8 cellular contexts compared by ENCODE assay signal in genomic region chr12:68745376-68745903, GRCh38. TPM values are rescaled to one million over a fixed set of nuclear protein-coding genes. Genes with fewer than 3 reads are reported as not detected.
DNase-seq lines count a peak whose midpoint lies in the region; ATAC-seq and TF ChIP-seq lines count a peak whose summit lies in the region.

No MANE protein-coding gene starts in this region.

- H3K4me1 Mint-ChIP-seq in activated CD8-positive, alpha-beta T cell treated with anti-CD3 and anti-CD28 coated beads, Interleukin-2, amount 10 ng/mL, durations not matched to agents 7 days and 5 days (ENCODE audit: low read depth) = peaks cover 42% of the 10 kb centered on the region

- CTCF ChIA-PET in activated CD8-positive, alpha-beta T cell treated with anti-CD3 and anti-CD28 coated beads, Interleukin-2, amount 10 ng/mL, durations not matched to agents 7 days and 5 days (lab: Charles Lee) = interaction anchor here (1.0 to 3.8 kb wide), 3 partner anchors 9 to 85 kb away, joined by 3 to 22 read pairs (median 3); partner anchors contain the start of gene MDM2

- H3K4me3 Mint-ChIP-seq in activated CD8-positive, alpha-beta T cell treated with anti-CD3 and anti-CD28 coated beads, Interleukin-2, amount 10 ng/mL, durations not matched to agents 7 days and 5 days = peak overlapping the region; percentile 98

- TF ChIP-seq POLR2A in thyroid gland (IDR thresholded peaks at IDR 0.05) = no peak

- 41 to 43% methylated on average over 9 of the region's 9 CpGs for WGBS in thyroid gland, 2 donors

- no peaks in the 10 kb centered on the region for H3K27me3 ChIP-seq in kidney epithelial cell (ENCODE audit: control insufficient read depth, insufficient read depth, low read length)
- no peaks in the 10 kb centered on the region for H3K27me3 ChIP-seq in thyroid gland

- intact Hi-C loops in thyroid gland (cut with DNase I) = no loop called here

- H3K36me3 ChIP-seq in kidney epithelial cell (ENCODE audit: control insufficient read depth, insufficient read depth, low read length) (no peaks in the 10 kb centered on the region), thyroid gland (peaks cover 0 to 12% of the 10 kb centered on the region in 2 donors)

- no peaks in the 10 kb centered on the region for H3K9me3 ChIP-seq in thyroid gland

- ATAC-seq in HG02798 (IDR thresholded peaks at IDR 0.05; ENCODE audit: poor library complexity, unreplicated experiment) = peak; percentile 3
- no peak for ATAC-seq in activated CD8-positive, alpha-beta T cell treated with anti-CD3 and anti-CD28 coated beads, Interleukin-2, amount 10 ng/mL, durations not matched to agents 7 days and 5 days
- no peak for ATAC-seq in omental fat pad (ENCODE audit: low FRiP score)

- peaks cover 10 to 12% of the 10 kb centered on the region in 2 donors for H3K4me1 ChIP-seq in thyroid gland

- H3K27ac Mint-ChIP-seq in activated CD8-positive, alpha-beta T cell treated with anti-CD3 and anti-CD28 coated beads, Interleukin-2, amount 10 ng/mL, durations not matched to agents 7 days and 5 days = peak overlapping the region; percentile 91

- H3K36me3 Mint-ChIP-seq in activated CD8-positive, alpha-beta T cell treated with anti-CD3 and anti-CD28 coated beads, Interleukin-2, amount 10 ng/mL, durations not matched to agents 7 days and 5 days (ENCODE audit: low read depth) = peaks cover 25% of the 10 kb centered on the region

- POLR2A ChIA-PET in activated CD8-positive, alpha-beta T cell treated with anti-CD3 and anti-CD28 coated beads, Interleukin-2, amount 10 ng/mL, durations not matched to agents 7 days and 5 days (lab: Charles Lee) = interaction anchor here (1.0 to 2.7 kb wide), 4 partner anchors 15 to 135 kb away, joined by 3 to 42 read pairs (median 4); partner anchors contain the start of genes MDM2 and RAP1B

- H3K4me3 ChIP-seq in kidney epithelial cell (ENCODE audit: low read depth, low read length) = peak overlapping the region; percentile 92
- peak overlapping the region; percentile 42 to 65 (median 47) for H3K4me3 ChIP-seq in thyroid gland (replicated peaks in 1 of 3)

- TF ChIP-seq CTCF in C4-2B (conservative IDR thresholded peaks at IDR 0.05) = no peak
- TF ChIP-seq CTCF in kidney epithelial cell (IDR thresholded peaks at IDR 0.05; ENCODE audit: insufficient read depth, low read length, poor library complexity, severe bottlenecking) = no peak
- no peak for TF ChIP-seq CTCF in thyroid gland (IDR thresholded peaks at IDR 0.05)
- TF ChIP-seq CTCF in omental fat pad (IDR thresholded peaks at IDR 0.05) = no peak

- H3K27ac ChIP-seq in C4-2B (peak overlapping the region; percentile 76), thyroid gland (peak overlapping the region; percentile 38 to 67 (median 53))

- no peaks in the 10 kb centered on the region for H3K27me3 Mint-ChIP-seq in activated CD8-positive, alpha-beta T cell treated with anti-CD3 and anti-CD28 coated beads, Interleukin-2, amount 10 ng/mL, durations not matched to agents 7 days and 5 days (ENCODE audit: low read depth)

- no peak for DNase-seq in activated CD8-positive, alpha-beta T cell treated with anti-CD3 and anti-CD28 coated beads, Interleukin-2, amount 10 ng/mL, durations not matched to agents 7 days and 5 days
- no peak for DNase-seq in kidney epithelial cell (ENCODE audit: low read depth)
- no peak for DNase-seq in thyroid gland
- DNase-seq in COLO829 (ENCODE audit: low spot score) = no peak
- no peak for DNase-seq in activated effector memory CD4-positive, alpha-beta T cell treated with anti-CD3 and anti-CD28 coated beads, Interleukin-2, amount 50 U/mL, for 16 hours
- no peak for DNase-seq in omental fat pad (ENCODE audit: low spot score)

- H3K9me3 Mint-ChIP-seq in activated CD8-positive, alpha-beta T cell treated with anti-CD3 and anti-CD28 coated beads, Interleukin-2, amount 10 ng/mL, durations not matched to agents 7 days and 5 days (ENCODE audit: insufficient read depth) = no peaks in the 10 kb centered on the region

RNA-seq across cellular contexts. Expression of gene SLC35E3, which starts 0.5 kb away (rescaled TPM):
- 1 to 10 TPM; 9.6 to 9.8 TPM for total RNA-seq in activated CD8-positive, alpha-beta T cell treated with anti-CD3 and anti-CD28 coated beads, Interleukin-2, amount 10 ng/mL, durations not matched to agents 7 days and 5 days
- total RNA-seq in kidney epithelial cell (4.3 and 11.4 TPM in 2 replicates), thyroid gland (1 to 10 TPM; 2.1 to 4.0 (median 2.3) TPM), omental fat pad (1 to 10 TPM; 2.8 to 6.9 (median 3.7) TPM)

RNA-seq across cellular contexts. Expression of gene NUP107, which starts 58.7 kb away (rescaled TPM):
- 100 to 1,000 TPM; 103 to 105 TPM for total RNA-seq in activated CD8-positive, alpha-beta T cell treated with anti-CD3 and anti-CD28 coated beads, Interleukin-2, amount 10 ng/mL, durations not matched to agents 7 days and 5 days
- total RNA-seq in kidney epithelial cell (39.1 and 51.1 TPM in 2 replicates), thyroid gland (10 to 100 TPM; 36.1 to 83.6 (median 43.5) TPM), omental fat pad (10 to 100 TPM; 27.1 to 48.9 (median 29.8) TPM)
